In the genomic region with DNA sequence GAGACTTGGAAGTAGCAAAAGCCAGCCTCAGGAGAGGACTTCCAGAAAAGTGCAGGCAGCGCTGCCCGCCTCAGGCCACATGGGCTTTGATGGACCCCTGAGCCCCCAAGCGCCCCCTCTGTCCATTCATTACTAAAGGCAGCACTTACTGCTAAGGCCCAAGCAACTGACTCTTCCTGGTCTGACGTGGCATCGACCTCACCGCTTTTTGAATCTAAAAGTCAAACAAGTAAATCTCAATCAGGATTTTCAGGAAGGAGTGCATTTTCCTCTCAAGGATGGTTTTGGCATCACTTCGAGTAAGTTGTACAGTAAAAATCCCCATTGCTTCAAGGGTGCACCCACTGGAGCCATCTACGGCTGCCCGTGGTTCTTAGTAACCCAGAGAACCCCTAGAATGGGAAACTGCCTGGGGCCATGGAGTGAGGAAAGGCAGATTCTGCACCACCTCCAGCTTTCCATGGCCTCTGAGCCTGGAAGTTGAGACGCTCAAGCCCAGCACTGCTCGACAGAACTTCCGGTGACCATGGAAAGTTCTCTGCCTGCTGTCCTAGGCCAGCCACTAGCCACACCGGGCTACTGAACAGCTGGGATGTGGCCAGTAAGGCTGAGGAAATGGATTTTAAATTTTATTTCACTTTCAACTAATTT, we compare ENCODE assay signal across 1 cellular context.
TF ChIP-seq lines count a peak whose summit lies in the region.

No MANE protein-coding gene starts in this region.

TF ChIP-seq in WTC11, 78 proteins besides CTCF, POLR2A, EP300 and RAD21 (continued from another document):
- TF ChIP-seq, protein P1, sequence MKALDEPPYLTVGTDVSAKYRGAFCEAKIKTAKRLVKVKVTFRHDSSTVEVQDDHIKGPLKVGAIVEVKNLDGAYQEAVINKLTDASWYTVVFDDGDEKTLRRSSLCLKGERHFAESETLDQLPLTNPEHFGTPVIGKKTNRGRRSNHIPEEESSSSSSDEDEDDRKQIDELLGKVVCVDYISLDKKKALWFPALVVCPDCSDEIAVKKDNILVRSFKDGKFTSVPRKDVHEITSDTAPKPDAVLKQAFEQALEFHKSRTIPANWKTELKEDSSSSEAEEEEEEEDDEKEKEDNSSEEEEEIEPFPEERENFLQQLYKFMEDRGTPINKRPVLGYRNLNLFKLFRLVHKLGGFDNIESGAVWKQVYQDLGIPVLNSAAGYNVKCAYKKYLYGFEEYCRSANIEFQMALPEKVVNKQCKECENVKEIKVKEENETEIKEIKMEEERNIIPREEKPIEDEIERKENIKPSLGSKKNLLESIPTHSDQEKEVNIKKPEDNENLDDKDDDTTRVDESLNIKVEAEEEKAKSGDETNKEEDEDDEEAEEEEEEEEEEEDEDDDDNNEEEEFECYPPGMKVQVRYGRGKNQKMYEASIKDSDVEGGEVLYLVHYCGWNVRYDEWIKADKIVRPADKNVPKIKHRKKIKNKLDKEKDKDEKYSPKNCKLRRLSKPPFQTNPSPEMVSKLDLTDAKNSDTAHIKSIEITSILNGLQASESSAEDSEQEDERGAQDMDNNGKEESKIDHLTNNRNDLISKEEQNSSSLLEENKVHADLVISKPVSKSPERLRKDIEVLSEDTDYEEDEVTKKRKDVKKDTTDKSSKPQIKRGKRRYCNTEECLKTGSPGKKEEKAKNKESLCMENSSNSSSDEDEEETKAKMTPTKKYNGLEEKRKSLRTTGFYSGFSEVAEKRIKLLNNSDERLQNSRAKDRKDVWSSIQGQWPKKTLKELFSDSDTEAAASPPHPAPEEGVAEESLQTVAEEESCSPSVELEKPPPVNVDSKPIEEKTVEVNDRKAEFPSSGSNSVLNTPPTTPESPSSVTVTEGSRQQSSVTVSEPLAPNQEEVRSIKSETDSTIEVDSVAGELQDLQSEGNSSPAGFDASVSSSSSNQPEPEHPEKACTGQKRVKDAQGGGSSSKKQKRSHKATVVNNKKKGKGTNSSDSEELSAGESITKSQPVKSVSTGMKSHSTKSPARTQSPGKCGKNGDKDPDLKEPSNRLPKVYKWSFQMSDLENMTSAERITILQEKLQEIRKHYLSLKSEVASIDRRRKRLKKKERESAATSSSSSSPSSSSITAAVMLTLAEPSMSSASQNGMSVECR (CRISPR knock-in tag; IDR thresholded peaks at IDR 0.05; ENCODE audit: borderline replicate concordance) = no peak
